Comparison of ENCODE assay signal across 14 cellular contexts in the genomic region with DNA sequence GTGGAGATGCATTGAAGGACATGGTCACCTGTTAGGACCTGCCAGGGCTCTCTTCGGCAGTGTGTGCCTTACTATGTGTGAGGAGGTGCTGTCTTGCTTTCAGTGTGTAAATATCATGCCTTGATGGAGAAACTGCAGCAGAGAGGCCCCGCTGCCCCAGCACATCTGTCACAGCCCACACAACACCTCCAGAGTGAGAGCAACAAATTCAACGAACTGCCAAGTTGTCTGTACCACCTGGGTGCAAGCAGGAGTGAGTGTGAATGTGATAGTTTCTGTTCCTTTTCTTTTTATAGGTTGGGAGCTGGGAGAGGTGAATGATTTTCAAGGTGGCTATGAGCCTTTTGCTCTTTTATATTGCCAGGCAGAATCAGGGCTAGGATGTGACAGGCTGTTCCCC.
DNase-seq lines count a peak whose midpoint lies in the region; ATAC-seq and TF ChIP-seq lines count a peak whose summit lies in the region.
"Had no signal": no experiment of that assay in that cellular context is flagged by ENCODE, and none has a peak within 500 bp of the region (broad histone marks: within the 10 kb centered on the region; RNA-seq: fewer than 3 reads in every experiment).

No MANE protein-coding gene starts in this region.

- peaks cover 2% of the 10 kb centered on the region; the same call in 1 of the 2 replicates for H3K27me3 Mint-ChIP-seq in HFFc6 (ENCODE audit: insufficient read depth)
- H3K27me3 Mint-ChIP-seq: activated CD4-positive, alpha-beta T cell treated with anti-CD3 and anti-CD28 coated beads for 36 hours; naive thymus-derived CD8-positive, alpha-beta T cell had no signal

- ATAC-seq in GM18505 (IDR thresholded peaks at IDR 0.05; ENCODE audit: unreplicated experiment), result peak; percentile 80
- peak; percentile 76 for ATAC-seq in GM19467 (IDR thresholded peaks at IDR 0.05; ENCODE audit: unreplicated experiment)
- ATAC-seq in HG02852 (IDR thresholded peaks at IDR 0.05; ENCODE audit: unreplicated experiment), result peak; percentile 64
- no peak for ATAC-seq in GM18873 (IDR thresholded peaks at IDR 0.05; ENCODE audit: low FRiP score, unreplicated experiment)
- ATAC-seq: activated CD4-positive, alpha-beta T cell treated with anti-CD3 and anti-CD28 coated beads for 36 hours; activated T-cell treated with anti-CD3 and anti-CD28 coated beads, Interleukin-2, amount 50 U/mL, for 72 hours; naive thymus-derived CD8-positive, alpha-beta T cell had no signal

- H3K27me3 ChIP-seq in left ventricle myocardium inferior (ENCODE audit: low read depth), result peaks cover 12% of the 10 kb centered on the region
- H3K27me3 ChIP-seq: breast epithelium had no signal

- no peaks in the 10 kb centered on the region; the same call in 1 of the 2 replicates for H3K36me3 Mint-ChIP-seq in HFFc6 (ENCODE audit: low read depth)
- H3K36me3 Mint-ChIP-seq: naive thymus-derived CD8-positive, alpha-beta T cell had no signal

- no peak overlapping the region for H3K27ac Mint-ChIP-seq in HFFc6
- H3K27ac Mint-ChIP-seq: activated CD4-positive, alpha-beta T cell treated with anti-CD3 and anti-CD28 coated beads for 36 hours; activated T-cell treated with anti-CD3 and anti-CD28 coated beads, Interleukin-2, amount 50 U/mL, for 72 hours had no signal

- no peak overlapping the region for H3K4me3 Mint-ChIP-seq in HFFc6
- H3K4me3 Mint-ChIP-seq: activated CD4-positive, alpha-beta T cell treated with anti-CD3 and anti-CD28 coated beads for 36 hours; activated T-cell treated with anti-CD3 and anti-CD28 coated beads, Interleukin-2, amount 50 U/mL, for 72 hours; naive thymus-derived CD8-positive, alpha-beta T cell had no signal

- TF ChIP-seq POLR2A in GM18505 (IDR thresholded peaks at IDR 0.05; ENCODE audit: borderline replicate concordance, extremely low read depth, insufficient read depth, insufficient read length), result no peak

- H3K9me3 ChIP-seq in left ventricle myocardium inferior (replicated peaks), result no peaks in the 10 kb centered on the region
- H3K9me3 ChIP-seq: breast epithelium had no signal

- no peaks in the 10 kb centered on the region for H3K36me3 ChIP-seq in left ventricle myocardium inferior
- H3K36me3 ChIP-seq: breast epithelium had no signal

- H3K27ac ChIP-seq in left ventricle myocardium inferior (replicated peaks), result no peak overlapping the region
- H3K27ac ChIP-seq: breast epithelium had no signal

- H3K4me3 ChIP-seq in left ventricle myocardium inferior, result no peak overlapping the region
- H3K4me3 ChIP-seq: breast epithelium had no signal

- TF ChIP-seq CTCF in left ventricle myocardium inferior (IDR thresholded peaks at IDR 0.05; ENCODE audit: borderline replicate concordance) (no peak), HFFc6 (IDR thresholded peaks at IDR 0.05) (no peak)

- DNase-seq in NCI-H69 (lab: John Stamatoyannopoulos, UW) (peak; percentile 4), SIG-M5 treated with dmso at 0.1 percent for 504 hours (lab: John Stamatoyannopoulos, UW; ENCODE audit: unreplicated experiment) (no peak), left ventricle myocardium inferior (no peak), HFFc6 (no peak)
- DNase-seq: activated CD4-positive, alpha-beta T cell treated with anti-CD3 and anti-CD28 coated beads for 36 hours; activated T-cell treated with anti-CD3 and anti-CD28 coated beads, Interleukin-2, amount 50 U/mL, for 72 hours; EL; naive thymus-derived CD8-positive, alpha-beta T cell; NCI-H2081 had no signal

- peaks cover 6% of the 10 kb centered on the region for H3K4me1 ChIP-seq in left ventricle myocardium inferior
- H3K4me1 ChIP-seq: breast epithelium had no signal

- no peaks in the 10 kb centered on the region for H3K4me1 Mint-ChIP-seq in HFFc6 (ENCODE audit: low read depth)
- H3K4me1 Mint-ChIP-seq: activated CD4-positive, alpha-beta T cell treated with anti-CD3 and anti-CD28 coated beads for 36 hours had no signal

- H3K9me3 Mint-ChIP-seq in HFFc6, result peaks cover 16% of the 10 kb centered on the region
- H3K9me3 Mint-ChIP-seq: activated T-cell treated with anti-CD3 and anti-CD28 coated beads, Interleukin-2, amount 50 U/mL, for 72 hours; naive thymus-derived CD8-positive, alpha-beta T cell had no signal

- intact Hi-C loops in left ventricle myocardium inferior (cut with micrococcal nuclease), result no loop called here
